Comparison of ENCODE assay signal across 6 cellular contexts in the genomic region with DNA sequence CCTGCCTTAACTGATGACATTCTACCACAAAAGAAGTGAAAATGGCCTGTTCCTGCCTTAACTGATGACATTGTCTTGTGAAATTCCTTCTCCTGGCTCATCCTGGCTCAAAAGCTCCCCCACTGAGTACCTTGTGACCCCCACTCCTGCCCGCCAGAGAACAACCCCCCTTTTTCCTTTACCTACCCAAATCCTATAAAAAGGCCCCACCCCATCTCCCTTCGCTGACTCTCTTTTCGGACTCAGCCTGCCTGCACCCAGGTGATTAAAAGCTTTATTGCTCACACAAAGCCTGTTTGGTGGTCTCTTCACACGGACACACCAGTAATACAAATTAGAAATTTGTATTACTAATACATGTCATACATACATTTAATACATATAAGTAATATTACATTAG.
DNase-seq lines count a peak whose midpoint lies in the region; ATAC-seq and TF ChIP-seq lines count a peak whose summit lies in the region.
"Not testable (repeated sequence)": the region's sequence is repeated elsewhere in the genome, so short reads cannot be mapped to it uniquely, and the experiment has no call there.

No MANE protein-coding gene starts in this region.

- not testable (repeated sequence) for TF ChIP-seq CTCF in GM23338 (conservative IDR thresholded peaks at IDR 0.05; ENCODE audit: low read depth in 2 of 2); WTC11 (IDR thresholded peaks at IDR 0.05); foreskin keratinocyte (conservative IDR thresholded peaks at IDR 0.05)

- peak overlapping the region; percentile 71 for H3K4me2 ChIP-seq in GM23338

- CTCF ChIA-PET in WTC11 (lab: Charles Lee) = not testable (repeated sequence)

- DNase-seq in GM23338 (ENCODE audit: low spot score); WTC11 (ENCODE audit: low spot score); foreskin keratinocyte: not testable (repeated sequence)

- not testable (repeated sequence) for H3K9me2 ChIP-seq in GM23338 (ENCODE audit: insufficient read depth)

- not testable (repeated sequence) for H3F3A ChIP-seq in GM23338 (replicated peaks; ENCODE audit: low read depth)

- H3K4me1 ChIP-seq in GM23338 (ENCODE audit: insufficient read depth) (peaks cover 40% of the 10 kb centered on the region), HUES6 (ENCODE audit: control insufficient read depth, insufficient read depth, low read length) (peaks cover 18% of the 10 kb centered on the region), iPS-20b (ENCODE audit: insufficient read depth, low read length) (peaks cover 32% of the 10 kb centered on the region; the same call in 1 of the 2 replicates)
- H3K4me1 ChIP-seq in foreskin keratinocyte = not testable (repeated sequence)

- peak overlapping the region; percentile 54 for H3K4me3 ChIP-seq in GM23338
- H3K4me3 ChIP-seq in HUES6 (ENCODE audit: low read depth, low read length) = peak overlapping the region; percentile 60
- H3K4me3 ChIP-seq in iPS-11a (ENCODE audit: low read depth, low read length) = peak overlapping the region; percentile 28
- H3K4me3 ChIP-seq in iPS-20b (ENCODE audit: low read length) = peak overlapping the region; percentile 88

- H3K4me1 Mint-ChIP-seq in GM23338 = peaks cover 44% of the 10 kb centered on the region
- H3K4me1 Mint-ChIP-seq in WTC11 = peaks cover 63% of the 10 kb centered on the region

- H2AFZ ChIP-seq in GM23338 = not testable (repeated sequence)

- H3K36me3 Mint-ChIP-seq in GM23338 (ENCODE audit: low read depth) (peaks cover 49% of the 10 kb centered on the region), WTC11 (peaks cover 40% of the 10 kb centered on the region)

- peak overlapping the region; percentile 90 for H3K9ac ChIP-seq in HUES6 (ENCODE audit: low read length)
- peak overlapping the region; percentile 81; the same call in 1 of the 2 replicates for H3K9ac ChIP-seq in iPS-20b (ENCODE audit: low read depth, low read length)

- H3K79me2 ChIP-seq in GM23338 (replicated peaks; ENCODE audit: insufficient read depth) = peaks cover 49% of the 10 kb centered on the region

- H3K9me3 Mint-ChIP-seq in GM23338 = peaks cover 19% of the 10 kb centered on the region
- H3K9me3 Mint-ChIP-seq in WTC11 = peaks cover 20% of the 10 kb centered on the region

- peaks cover 29% of the 10 kb centered on the region for H3K9me3 ChIP-seq in HUES6 (ENCODE audit: control insufficient read depth, insufficient read depth, low read depth, low read length)
- H3K9me3 ChIP-seq in iPS-20b (ENCODE audit: insufficient read depth, low read depth, low read length) = not testable (repeated sequence)

- peaks cover 16% of the 10 kb centered on the region for H3K27me3 Mint-ChIP-seq in GM23338 (ENCODE audit: insufficient read depth, low read depth, poor library complexity)
- H3K27me3 Mint-ChIP-seq in WTC11 (ENCODE audit: low read depth) = not testable (repeated sequence)

- H3K4me3 Mint-ChIP-seq in GM23338 (peak overlapping the region; percentile 77), WTC11 (peak overlapping the region; percentile 87)

- H4K20me1 ChIP-seq in GM23338 (replicated peaks; ENCODE audit: insufficient read depth) = not testable (repeated sequence)

- ATAC-seq in GM23338 (peak; percentile 23; the same call in 2 of the 3 replicates), foreskin keratinocyte (peak; percentile 59)
- not testable (repeated sequence) for ATAC-seq in WTC11

- not testable (repeated sequence) for H3K36me3 ChIP-seq in GM23338 (ENCODE audit: insufficient read depth)
- H3K36me3 ChIP-seq in HUES6 (ENCODE audit: control insufficient read depth, insufficient read depth, low read length) (peaks cover 30% of the 10 kb centered on the region; the same call in 1 of the 2 replicates), iPS-20b (ENCODE audit: insufficient read depth, low read depth, low read length) (peaks cover 17% of the 10 kb centered on the region; the same call in 1 of the 2 replicates)

- POLR2A ChIA-PET in WTC11 (lab: Charles Lee) = not testable (repeated sequence)

- H3K27me3 ChIP-seq in GM23338 (ENCODE audit: insufficient read depth); HUES6 (ENCODE audit: control insufficient read depth, insufficient read depth, low read length); foreskin keratinocyte; iPS-20b (ENCODE audit: insufficient read depth, low read length): not testable (repeated sequence)

- H3K27ac ChIP-seq in GM23338 (ENCODE audit: low read depth) (peak overlapping the region; percentile 100), HUES6 (ENCODE audit: low read depth, low read length) (peak overlapping the region; percentile 99; the same call in 1 of the 2 replicates), iPS-20b (ENCODE audit: low read length) (peak overlapping the region; percentile 37)
- not testable (repeated sequence) for H3K27ac ChIP-seq in foreskin keratinocyte

- peak overlapping the region; percentile 99 for H3K27ac Mint-ChIP-seq in GM23338
- H3K27ac Mint-ChIP-seq in WTC11 = peak overlapping the region; percentile 100

TF ChIP-seq in GM23338, 12 proteins besides CTCF, POLR2A, EP300 and RAD21:
- TF ChIP-seq NANOG (IDR thresholded peaks at IDR 0.05; ENCODE audit: borderline replicate concordance) = peak; percentile 56
- TF ChIP-seq POLR2AphosphoS5 (IDR thresholded peaks at IDR 0.05; ENCODE audit: low read depth) = peak; percentile 47; the same call in 1 of the 2 replicates
- TF ChIP-seq ZNF114 (CRISPR knock-in tag; IDR thresholded peaks at IDR 0.05) = peak; percentile 98

Comparison
In these comparisons a context has a peak if more than half of its experiments do, and no peak if none do; other contexts are left out.
1. H3K4me3 ChIP-seq: peak in every context shown above with its lines; median percentile 88 in iPS-20b; 60 in HUES6; 54 in GM23338; 28 in iPS-11a.